10 cellular contexts compared by ENCODE assay signal in the genomic region with DNA sequence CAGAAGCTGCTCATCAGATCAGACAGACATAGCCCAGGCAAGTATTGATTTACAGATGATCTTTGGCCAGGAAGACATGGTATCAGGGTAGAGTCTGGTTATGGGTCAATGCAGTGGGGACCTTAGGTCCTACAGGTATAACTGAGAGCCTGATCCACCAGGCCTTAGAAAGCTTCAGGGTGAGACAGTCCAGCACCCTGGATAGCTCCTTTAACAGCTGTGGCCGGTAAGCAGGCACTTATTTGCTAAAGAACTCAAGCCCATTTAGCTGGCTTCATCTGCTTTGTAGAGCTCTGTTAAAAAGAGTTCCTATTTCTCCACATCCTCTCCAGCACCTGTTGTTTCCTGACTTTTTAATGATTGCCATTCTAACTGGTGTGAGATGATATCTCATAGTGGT. TPM values are rescaled to one million over a fixed set of nuclear protein-coding genes. Genes with fewer than 3 reads are reported as not detected.
A peak's percentile ranks its signal among the peaks of the same experiment; 100 is the strongest.
DNase-seq lines count a peak whose midpoint lies in the region; ATAC-seq and TF ChIP-seq lines count a peak whose summit lies in the region.
"Had no signal": no experiment of that assay in that cellular context is flagged by ENCODE, and none has a peak within 500 bp of the region (broad histone marks: within the 10 kb centered on the region; RNA-seq: fewer than 3 reads in every experiment).

No MANE protein-coding gene starts in this region.

- peak; percentile 32 for DNase-seq in EL
- DNase-seq in KG1 (lab: John Stamatoyannopoulos, UW): peak; percentile 3
- peak; percentile 79 for DNase-seq in astrocyte of the hippocampus (ENCODE audit: low read depth, low spot score)
- peak; percentile 32 for DNase-seq in kidney tubule cell (ENCODE audit: low spot score)
- no peak for DNase-seq in medulla oblongata (ENCODE audit: extremely low spot score)
- no peak for DNase-seq in NOMO-1 treated with DMSO at 0.1 percent for 48 hours (lab: John Stamatoyannopoulos, UW; ENCODE audit: unreplicated experiment)
- DNase-seq: stimulated activated naive CD4-positive, alpha-beta T cell had no signal

- H3K4me3 ChIP-seq in gastroesophageal sphincter: no peak overlapping the region
- H3K4me3 ChIP-seq: heart right ventricle had no signal

- 0 to 14% methylated on average over 1 of the region's 1 CpG for WGBS in gastroesophageal sphincter (ENCODE audit: low coverage in 1 of 2), 2 donors

- no peaks in the 10 kb centered on the region for H3K9me3 ChIP-seq in gastroesophageal sphincter
- H3K9me3 ChIP-seq: heart right ventricle had no signal

- no peaks in the 10 kb centered on the region for H3K36me3 ChIP-seq in gastroesophageal sphincter
- H3K36me3 ChIP-seq: heart right ventricle had no signal

- no peak for TF ChIP-seq CTCF in gastroesophageal sphincter (IDR thresholded peaks at IDR 0.05)

- no peaks in the 10 kb centered on the region for H3K27me3 ChIP-seq in gastroesophageal sphincter
- H3K27me3 ChIP-seq: heart right ventricle had no signal

- no peak for TF ChIP-seq POLR2A in gastroesophageal sphincter (IDR thresholded peaks at IDR 0.05)

- H3K27ac ChIP-seq in gastroesophageal sphincter: no peak overlapping the region
- H3K27ac ChIP-seq: heart right ventricle had no signal

- H3K4me1 ChIP-seq in gastroesophageal sphincter: no peaks in the 10 kb centered on the region
- H3K4me1 ChIP-seq: heart right ventricle had no signal

- ATAC-seq in gastroesophageal sphincter (no peak), HG03025 (IDR thresholded peaks at IDR 0.05; ENCODE audit: low FRiP score, unreplicated experiment) (no peak)
- ATAC-seq: heart right ventricle had no signal

- TF ChIP-seq EP300 in gastroesophageal sphincter (IDR thresholded peaks at IDR 0.05): no peak

RNA-seq across cellular contexts. Expression of gene ESR1, which starts 39.6 kb away (rescaled TPM):
- 1 to 10 TPM in 1 of 4 donors, under 1 TPM in 3; 0.93 to 2.3 (median 0.97) TPM for total RNA-seq in gastroesophageal sphincter

Comparison
In these comparisons a context has a peak if more than half of its experiments do, and no peak if none do; other contexts are left out.
1. DNase-seq: peak in EL (single experiment), KG1 (single experiment), astrocyte of the hippocampus (single experiment) and kidney tubule cell (single experiment); none in medulla oblongata (single experiment) and NOMO-1 treated with DMSO at 0.1 percent for 48 hours (single experiment).